Comparison of ENCODE assay signal across 12 cellular contexts in genomic region chr9:121820286-121821005, GRCh38.
"Had no signal": no experiment of that assay in that cellular context is flagged by ENCODE, and none has a peak within 500 bp of the region (broad histone marks: within the 10 kb centered on the region; RNA-seq: fewer than 3 reads in every experiment).

No MANE protein-coding gene starts in this region.

- H3K4me3 Mint-ChIP-seq: effector memory CD8-positive, alpha-beta T cell; naive thymus-derived CD8-positive, alpha-beta T cell had no signal

- H3K9me3 Mint-ChIP-seq: effector memory CD8-positive, alpha-beta T cell; naive thymus-derived CD8-positive, alpha-beta T cell had no signal

- H3K36me3 ChIP-seq: upper lobe of left lung had no signal

- H3K9me3 ChIP-seq: upper lobe of left lung had no signal

- H3K27me3 Mint-ChIP-seq: effector memory CD8-positive, alpha-beta T cell; naive thymus-derived CD8-positive, alpha-beta T cell had no signal

- H3K27ac ChIP-seq: upper lobe of left lung had no signal

- H3K4me3 ChIP-seq: lung, upper lobe of left lung had no signal

- ATAC-seq: activated CD4-positive, CD25-positive, alpha-beta regulatory T cell treated with anti-CD3 and anti-CD28 coated beads, Interleukin-2, amount 50 U/mL, for 24 hours; effector memory CD8-positive, alpha-beta T cell; naive thymus-derived CD8-positive, alpha-beta T cell; stimulated activated naive CD8-positive, alpha-beta T cell treated with anti-CD3 and anti-CD28 coated beads, Interleukin-15, Interleukin-2, amounts not matched to agents 100 U/mL and 50 U/mL, for 24 hours had no signal

- H3K27ac Mint-ChIP-seq: effector memory CD8-positive, alpha-beta T cell; naive thymus-derived CD8-positive, alpha-beta T cell had no signal

- DNase-seq: activated naive CD4-positive, alpha-beta T cell treated with Interleukin-2 at 50 U/mL for 16 hours; activated T-cell treated with anti-CD3 and anti-CD28 coated beads, Interleukin-2, amount 50 U/mL, for 48 hours; central memory CD4-positive, alpha-beta T cell; effector memory CD8-positive, alpha-beta T cell; hippocampal formation; left cardiac atrium; naive thymus-derived CD8-positive, alpha-beta T cell; stimulated activated CD4-positive, alpha-beta T cell treated with anti-CD3 and anti-CD28 coated beads, Interleukin-2, amount 100 ng/mL, for 48 hours; stimulated activated naive CD8-positive, alpha-beta T cell treated with anti-CD3 and anti-CD28 coated beads, Interleukin-15, Interleukin-2, amounts not matched to agents 100 U/mL and 50 U/mL, for 24 hours; upper lobe of left lung had no signal

- H3K27me3 ChIP-seq: upper lobe of left lung had no signal
